ENCODE assay signal across 8 cellular contexts in genomic region chr1:117058810-117059209, GRCh38. TPM values are rescaled to one million over a fixed set of nuclear protein-coding genes. Genes with fewer than 3 reads are reported as not detected.
A peak's percentile ranks its signal among the peaks of the same experiment; 100 is the strongest.
DNase-seq lines count a peak whose midpoint lies in the region; ATAC-seq lines count a peak whose summit lies in the region.

No MANE protein-coding gene starts in this region.

- H3K4me1 ChIP-seq in GM23248 (ENCODE audit: insufficient read depth) (peaks cover 8% of the 10 kb centered on the region; the same call in 1 of the 2 replicates), endocrine pancreas (ENCODE audit: control insufficient read depth, insufficient read depth, low read length) (no peaks in the 10 kb centered on the region), trophoblast cell (ENCODE audit: control insufficient read depth in 1 of 2, insufficient read depth in 2 of 2, low read length in 2 of 2) (peaks cover 2 to 3% of the 10 kb centered on the region in 2 experiments)

- no peak overlapping the region for H2AK5ac ChIP-seq in trophoblast cell (ENCODE audit: low read length)

- no peaks in the 10 kb centered on the region for H3K9me3 ChIP-seq in GM23248 (ENCODE audit: low read depth)
- no peaks in the 10 kb centered on the region for H3K9me3 ChIP-seq in endocrine pancreas (ENCODE audit: control insufficient read depth, low read length)
- no peaks in the 10 kb centered on the region for H3K9me3 ChIP-seq in trophoblast cell (ENCODE audit: insufficient read depth, low read depth, low read length)

- no peak overlapping the region for H3K23ac ChIP-seq in trophoblast cell (ENCODE audit: low read length)

- H3K4me3 ChIP-seq in GM23248 (no peak overlapping the region), endocrine pancreas (ENCODE audit: control insufficient read depth, insufficient read depth, low read length) (peak overlapping the region; percentile 56), trophoblast cell (ENCODE audit: low read depth, low read length) (no peak overlapping the region)

- H3K36me3 ChIP-seq in GM23248 (ENCODE audit: low read depth) (no peaks in the 10 kb centered on the region), endocrine pancreas (ENCODE audit: control insufficient read depth, insufficient read depth, low read length) (no peaks in the 10 kb centered on the region), trophoblast cell (ENCODE audit: control insufficient read depth in 1 of 2, insufficient read depth in 2 of 2, low read length in 2 of 2) (no peaks in the 10 kb centered on the region)

- in situ Hi-C loops in GM23248 (cut with MboI), result loop anchor here (25.0 kb wide), 1 partner anchor 472 kb away; no protein-coding TSS in a partner anchor

- H4K12ac ChIP-seq in trophoblast cell (ENCODE audit: low read depth, low read length), result no peak overlapping the region

- H3K27me3 ChIP-seq in GM23248 (replicated peaks; ENCODE audit: insufficient read depth), result no peaks in the 10 kb centered on the region
- H3K27me3 ChIP-seq in endocrine pancreas (ENCODE audit: control insufficient read depth, insufficient read depth, low read length), result no peaks in the 10 kb centered on the region
- no peaks in the 10 kb centered on the region for H3K27me3 ChIP-seq in trophoblast cell (ENCODE audit: insufficient read depth, low read length)

- no peak overlapping the region for H3K14ac ChIP-seq in trophoblast cell (ENCODE audit: low read length)

- no peaks in the 10 kb centered on the region for H4K20me1 ChIP-seq in GM23248 (ENCODE audit: insufficient read depth)

- no peak overlapping the region for H2BK12ac ChIP-seq in trophoblast cell (ENCODE audit: low read length)

- no peak overlapping the region for H3K18ac ChIP-seq in trophoblast cell (ENCODE audit: low read length)

- H2BK120ac ChIP-seq in trophoblast cell (ENCODE audit: insufficient read depth, low read length, poor library complexity), result no peak overlapping the region

- no peak for ATAC-seq in HG03354 (IDR thresholded peaks at IDR 0.05; ENCODE audit: poor library complexity, severe bottlenecking, unreplicated experiment)

- no peak overlapping the region for H3K9ac ChIP-seq in GM23248
- H3K9ac ChIP-seq in endocrine pancreas (ENCODE audit: control insufficient read depth, insufficient read depth, low read length), result peak overlapping the region; percentile 21
- no peak overlapping the region for H3K9ac ChIP-seq in trophoblast cell (ENCODE audit: low read length)

- no peaks in the 10 kb centered on the region for H3K9me2 ChIP-seq in GM23248 (ENCODE audit: insufficient read depth)

- H2AFZ ChIP-seq in GM23248 (peak overlapping the region; percentile 88), trophoblast cell (ENCODE audit: insufficient read depth, low read length, poor library complexity) (no peak overlapping the region)

- H3K4me2 ChIP-seq in GM23248 (ENCODE audit: unreplicated experiment) (peak overlapping the region; percentile 83), trophoblast cell (ENCODE audit: low read length) (peak overlapping the region; percentile 54)

- DNase-seq in GM23248 (no peak), NCI-H2171 (lab: John Stamatoyannopoulos, UW) (peak; percentile 56), trophoblast cell (no peak), mesenteric fat pad (ENCODE audit: low spot score) (no peak), iPS-NIHi7 (ENCODE audit: extremely low spot score) (no peak), Ammon's horn (ENCODE audit: low spot score) (no peak)

- WGBS in GM23248 (ENCODE audit: low coverage in 1 of 2, low lambda C conversion rate in 2 of 2, missing lambda C conversion rate in 2 of 2), 2 experiments, result 49 to 51% methylated on average over 4 of the region's 4 CpGs
- WGBS in trophoblast cell (ENCODE audit: extremely low coverage, insufficient coverage, insufficient read length), result no CpG with 5 or more reads among the region's 4 CpGs

- H3K79me2 ChIP-seq in GM23248 (ENCODE audit: insufficient read depth) (no peaks in the 10 kb centered on the region), trophoblast cell (ENCODE audit: control insufficient read depth, insufficient read depth, low read length, poor library complexity) (peaks cover 3% of the 10 kb centered on the region)

- no peak overlapping the region for H2BK5ac ChIP-seq in trophoblast cell (ENCODE audit: low read depth, low read length, poor library complexity)

- H3K27ac ChIP-seq in GM23248 (no peak overlapping the region), trophoblast cell (ENCODE audit: low read depth, low read length) (no peak overlapping the region)

- H4K91ac ChIP-seq in trophoblast cell (ENCODE audit: low read depth, low read length), result no peak overlapping the region

- peak overlapping the region; percentile 19 for H4K8ac ChIP-seq in trophoblast cell (ENCODE audit: low read depth, low read length)

- no peak overlapping the region for H3K4ac ChIP-seq in trophoblast cell (ENCODE audit: low read depth, low read length)

- H3F3A ChIP-seq in GM23248 (ENCODE audit: insufficient read depth), result 0 out of 2 replicates have a peak, but pooled peaks cover 9% of the 10 kb centered on the region

- peaks cover 5% of the 10 kb centered on the region for H3K79me1 ChIP-seq in trophoblast cell (ENCODE audit: low read length)

RNA-seq across cellular contexts. Expression of gene TTF2, which starts 1.3 kb away (rescaled TPM):
- 3.0 and 6.5 TPM in 2 replicates for total RNA-seq in GM23248 (2014; rRNA removed; shearing (Covaris generic))
- 9.8 and 11.6 TPM in 2 replicates for polyA plus RNA-seq in GM23248 (2016; fragmentation: Nextera tagmentation; extraction: Ambion mirVana)
- polyA plus RNA-seq in trophoblast cell (2013), result 15.3 and 16.6 TPM in 2 replicates
- total RNA-seq in mesenteric fat pad, result 15.1 TPM

RNA-seq across cellular contexts. Expression of gene CD101, which starts 57.2 kb away (rescaled TPM):
- total RNA-seq in GM23248 (2014; rRNA removed; shearing (Covaris generic)), result not detected in 2 replicates
- polyA plus RNA-seq in GM23248 (2016; fragmentation: Nextera tagmentation; extraction: Ambion mirVana), result not detected in 2 replicates
- polyA plus RNA-seq in trophoblast cell (2013), result 0.82 and 1.3 TPM in 2 replicates
- 1.5 TPM for total RNA-seq in mesenteric fat pad
